In genomic region chr2:49050265-49050664, GRCh38 we compare ENCODE assay signal across 21 cellular contexts.
DNase-seq lines count a peak whose midpoint lies in the region; TF ChIP-seq lines count a peak whose summit lies in the region.
"Had no signal": no experiment of that assay in that cellular context is flagged by ENCODE, and none has a peak within 500 bp of the region (broad histone marks: within the 10 kb centered on the region; RNA-seq: fewer than 3 reads in every experiment).

No MANE protein-coding gene starts in this region.

- no peak for TF ChIP-seq CTCF in neural cell (IDR thresholded peaks at IDR 0.05; ENCODE audit: poor library complexity, severe bottlenecking)

- H3K4me2 ChIP-seq in neural cell (ENCODE audit: low read length): no peak overlapping the region
- H3K4me2 ChIP-seq: A549; BLaER1 treated with 17β-estradiol and CSF1 and Interleukin-3, amounts not matched to agents 10 nM and 100 nM had no signal

- H2AFZ ChIP-seq in neural cell (ENCODE audit: low read depth, low read length): no peak overlapping the region

- H3K27ac ChIP-seq in neural cell (ENCODE audit: low read length): peak overlapping the region; percentile 75
- H3K27ac ChIP-seq: 22Rv1; A549; BLaER1 treated with 17β-estradiol and CSF1 and Interleukin-3, amounts not matched to agents 10 nM and 100 nM; C4-2B had no signal

- H4K20me1 ChIP-seq in neural cell (ENCODE audit: insufficient read depth): no peaks in the 10 kb centered on the region
- H4K20me1 ChIP-seq: BLaER1 treated with 17β-estradiol and CSF1 and Interleukin-3, amounts not matched to agents 10 nM and 100 nM had no signal

- TF ChIP-seq RAD21 in neural cell (conservative IDR thresholded peaks at IDR 0.05): no peak

- peak; percentile 58 for TF ChIP-seq EP300 in neural cell (conservative IDR thresholded peaks at IDR 0.05; ENCODE audit: poor library complexity, severe bottlenecking)

- no peaks in the 10 kb centered on the region for H3K9me3 ChIP-seq in neural cell (ENCODE audit: low read length)
- H3K9me3 ChIP-seq: Caco-2 had no signal

- no peaks in the 10 kb centered on the region for H3K27me3 ChIP-seq in neural cell (ENCODE audit: insufficient read depth, low read depth, low read length)
- H3K27me3 ChIP-seq: BLaER1 treated with 17β-estradiol and CSF1 and Interleukin-3, amounts not matched to agents 10 nM and 100 nM had no signal

- no peaks in the 10 kb centered on the region for H3K79me2 ChIP-seq in neural cell (replicated peaks; ENCODE audit: insufficient read depth, low read length)

- no peaks in the 10 kb centered on the region for H3K9me2 ChIP-seq in neural cell (ENCODE audit: insufficient read depth, low read length)

- DNase-seq in NCI-H82 (lab: John Stamatoyannopoulos, UW) (peak; percentile 18), NCI-H82 treated with DMSO at 0.1 percent for 48 hours (lab: John Stamatoyannopoulos, UW; ENCODE audit: unreplicated experiment) (no peak), globus pallidus (ENCODE audit: low spot score) (no peak), GDM1 (lab: John Stamatoyannopoulos, UW) (no peak)
- DNase-seq: AML-193; Caco-2; Calu3; CD4-positive, alpha-beta T cell; CD8-positive, alpha-beta T cell; DMS 273 treated with DMSO at 0.1 percent for 48 hours; DMS153; DMS53; DMS79; DND-41; EL; GF-D8 had no signal

- H3F3A ChIP-seq in neural cell (ENCODE audit: insufficient read depth, low read length, poor library complexity, severe bottlenecking): peaks cover under 1% of the 10 kb centered on the region

- H3K9ac ChIP-seq in neural cell (ENCODE audit: low read length): no peak overlapping the region
- H3K9ac ChIP-seq: BLaER1 treated with 17β-estradiol and CSF1 and Interleukin-3, amounts not matched to agents 10 nM and 100 nM had no signal

- H3K36me3 ChIP-seq in neural cell (ENCODE audit: insufficient read depth, low read length): no peaks in the 10 kb centered on the region
- H3K36me3 ChIP-seq: BLaER1 treated with 17β-estradiol and CSF1 and Interleukin-3, amounts not matched to agents 10 nM and 100 nM had no signal

- no peak overlapping the region for H3K4me3 ChIP-seq in neural cell (ENCODE audit: low read length)
- H3K4me3 ChIP-seq: A549; BLaER1 treated with 17β-estradiol and CSF1 and Interleukin-3, amounts not matched to agents 10 nM and 100 nM had no signal

TF ChIP-seq in neural cell, 6 proteins besides CTCF, POLR2A, EP300 and RAD21:
- no peak for TF ChIP-seq MXI1 (conservative IDR thresholded peaks at IDR 0.05; ENCODE audit: poor library complexity, severe bottlenecking)
- TF ChIP-seq EZH2 (IDR thresholded peaks at IDR 0.05; ENCODE audit: borderline replicate concordance, insufficient read depth, low read length, poor library complexity, severe bottlenecking): no peak
- peak; percentile 85 for TF ChIP-seq REST (IDR thresholded peaks at IDR 0.05; ENCODE audit: borderline replicate concordance)
- no peak for TF ChIP-seq SMC3 (conservative IDR thresholded peaks at IDR 0.05; ENCODE audit: poor library complexity)
- peak; percentile 57 for TF ChIP-seq POLR2AphosphoS5 (IDR thresholded peaks at IDR 0.05)
